In the genomic region with DNA sequence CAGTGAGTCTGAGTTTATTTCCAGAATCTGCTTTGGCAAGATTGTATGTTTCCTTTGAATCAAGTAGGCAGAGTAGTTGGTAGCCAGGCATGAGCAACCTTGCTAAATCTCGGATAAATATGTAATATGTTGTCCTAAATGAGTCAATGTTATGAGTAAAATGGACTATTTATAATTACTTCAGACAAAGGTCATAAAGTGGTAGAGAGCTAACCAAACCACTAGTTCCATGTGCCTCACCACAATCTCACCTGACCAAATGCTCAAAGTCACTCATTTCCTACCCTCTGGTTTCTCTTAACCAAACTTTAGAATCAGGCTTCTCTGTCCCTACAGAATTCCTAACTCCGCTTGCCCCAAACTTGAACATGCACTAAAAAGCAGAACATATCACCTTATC, we compare ENCODE assay signal across 30 cellular contexts.
DNase-seq lines count a peak whose midpoint lies in the region; ATAC-seq, FAIRE-seq and TF ChIP-seq lines count a peak whose summit lies in the region.
"Had no signal": no experiment of that assay in that cellular context is flagged by ENCODE, and none has a peak within 500 bp of the region (broad histone marks: within the 10 kb centered on the region; RNA-seq: fewer than 3 reads in every experiment).

No MANE protein-coding gene starts in this region.

- H3K27ac Mint-ChIP-seq in MCF 10A (ENCODE audit: low read depth, unreplicated experiment) (no peak overlapping the region), astrocyte (ENCODE audit: unreplicated experiment) (no peak overlapping the region), progenitor cell of endocrine pancreas (peak overlapping the region; percentile 12)
- H3K27ac Mint-ChIP-seq: B cell; CD8-positive, alpha-beta T cell; IgD-negative memory B cell had no signal

- ATAC-seq in GM19035 (IDR thresholded peaks at IDR 0.05; ENCODE audit: unreplicated experiment) (no peak), HG03520 (IDR thresholded peaks at IDR 0.05; ENCODE audit: unreplicated experiment) (no peak)
- ATAC-seq: CD8-positive, alpha-beta T cell; Right ventricle myocardium inferior had no signal

- CTCF ChIA-PET in mammary epithelial cell (lab: Charles Lee; ENCODE audit: low non-redundant PET) = no interaction called here
- CTCF ChIA-PET in MCF 10A (lab: Yijun Ruan, JAX) = no interaction called here

- H3K9ac ChIP-seq in mammary epithelial cell (ENCODE audit: insufficient read depth, low read length) = no peak overlapping the region
- no peak overlapping the region for H3K9ac ChIP-seq in astrocyte (ENCODE audit: low read length)
- H3K9ac ChIP-seq: GM23248 had no signal

- H3K4me1 ChIP-seq in mammary epithelial cell (ENCODE audit: insufficient read depth, low read length) = no peaks in the 10 kb centered on the region
- no peaks in the 10 kb centered on the region for H3K4me1 ChIP-seq in astrocyte (ENCODE audit: insufficient read depth, low read length)
- H3K4me1 ChIP-seq: Caco-2, HAP-1, SJSA1 had no signal

- no peaks in the 10 kb centered on the region for H3K36me3 Mint-ChIP-seq in MCF 10A (ENCODE audit: insufficient read depth, unreplicated experiment)
- no peaks in the 10 kb centered on the region for H3K36me3 Mint-ChIP-seq in astrocyte (ENCODE audit: low read depth, unreplicated experiment)
- H3K36me3 Mint-ChIP-seq in progenitor cell of endocrine pancreas (ENCODE audit: insufficient read depth) = peaks cover 3% of the 10 kb centered on the region
- H3K36me3 Mint-ChIP-seq: CD8-positive, alpha-beta T cell; IgD-negative memory B cell had no signal

- H3K4me3 Mint-ChIP-seq in MCF 10A (ENCODE audit: unreplicated experiment) = no peak overlapping the region
- H3K4me3 Mint-ChIP-seq in astrocyte (ENCODE audit: unreplicated experiment) = no peak overlapping the region
- no peak overlapping the region for H3K4me3 Mint-ChIP-seq in progenitor cell of endocrine pancreas (ENCODE audit: low read depth)
- H3K4me3 Mint-ChIP-seq: B cell; CD8-positive, alpha-beta T cell; IgD-negative memory B cell had no signal

- 90% methylated on average over 2 of the region's 2 CpGs for WGBS in mammary epithelial cell (ENCODE audit: low coverage, missing lambda C conversion rate)

- intact Hi-C loops in mammary epithelial cell (cut with micrococcal nuclease) = no loop called here
- intact Hi-C loops in MCF 10A (cut with micrococcal nuclease) = no loop called here

- FAIRE-seq in astrocyte (lab: Jason Lieb, UNC) = no peak
- FAIRE-seq: GM12892 had no signal

- H3K79me2 ChIP-seq in mammary epithelial cell (ENCODE audit: insufficient read depth, low read length) (peaks cover 18% of the 10 kb centered on the region), astrocyte (ENCODE audit: insufficient read depth, low read length) (no peaks in the 10 kb centered on the region)

- H3K4me2 ChIP-seq in mammary epithelial cell (ENCODE audit: insufficient read depth, low read depth, low read length) = no peak overlapping the region
- no peak overlapping the region for H3K4me2 ChIP-seq in astrocyte (ENCODE audit: low read length)

- in situ Hi-C loops in mammary epithelial cell (cut with MboI; ENCODE audit: low sequenced_read_pairs in 2 of 2) = no loop called here

- H4K20me1 ChIP-seq in mammary epithelial cell (ENCODE audit: insufficient read depth, low read length) (no peaks in the 10 kb centered on the region), astrocyte (ENCODE audit: insufficient read depth, low read length) (no peaks in the 10 kb centered on the region)

- H3K9me3 Mint-ChIP-seq in MCF 10A (ENCODE audit: unreplicated experiment) (no peaks in the 10 kb centered on the region), astrocyte (ENCODE audit: unreplicated experiment) (no peaks in the 10 kb centered on the region), progenitor cell of endocrine pancreas (ENCODE audit: low read depth) (no peaks in the 10 kb centered on the region)
- H3K9me3 Mint-ChIP-seq: IgD-negative memory B cell had no signal

- BruUV-seq in mammary epithelial cell (replicated peaks; lab: Mats Ljungman, UMichigan) (no TSS peak), MCF 10A (replicated peaks; lab: Mats Ljungman, UMichigan) (no TSS peak)

- H3K27me3 ChIP-seq in mammary epithelial cell (ENCODE audit: insufficient read depth, low read length) = no peaks in the 10 kb centered on the region
- no peaks in the 10 kb centered on the region for H3K27me3 ChIP-seq in astrocyte (ENCODE audit: insufficient read depth, low read length)
- H3K27me3 ChIP-seq: SJSA1 had no signal

- H3K27me3 Mint-ChIP-seq in MCF 10A (ENCODE audit: insufficient read depth, unreplicated experiment) (no peaks in the 10 kb centered on the region), astrocyte (ENCODE audit: low read depth, unreplicated experiment) (no peaks in the 10 kb centered on the region), progenitor cell of endocrine pancreas (no peaks in the 10 kb centered on the region)
- H3K27me3 Mint-ChIP-seq: B cell, IgD-negative memory B cell had no signal

- H2AFZ ChIP-seq in mammary epithelial cell (ENCODE audit: low read depth, low read length) (no peak overlapping the region), astrocyte (ENCODE audit: low read depth, low read length) (no peak overlapping the region)
- H2AFZ ChIP-seq: GM23248 had no signal

- H3K4me1 Mint-ChIP-seq in MCF 10A (ENCODE audit: insufficient read depth, unreplicated experiment) = no peaks in the 10 kb centered on the region
- no peaks in the 10 kb centered on the region for H3K4me1 Mint-ChIP-seq in astrocyte (ENCODE audit: low read depth, unreplicated experiment)
- H3K4me1 Mint-ChIP-seq in progenitor cell of endocrine pancreas (ENCODE audit: low read depth) = no peaks in the 10 kb centered on the region
- H3K4me1 Mint-ChIP-seq: B cell, IgD-negative memory B cell had no signal

- dilution Hi-C loops in mammary epithelial cell (cut with HindIII; ENCODE audit: low sequenced_read_pairs) = no loop called here

- POLR2A ChIA-PET in MCF 10A (lab: Yijun Ruan, JAX) = no interaction called here

- TF ChIP-seq CTCF in mammary epithelial cell (conservative IDR thresholded peaks at IDR 0.05 in 1 of 2, IDR thresholded peaks at IDR 0.05 in 1 of 2; ENCODE audit: extremely low read depth in 1 of 2, insufficient read depth in 1 of 2, low read depth in 1 of 2, low read length in 2 of 2) (no peak), MCF 10A (IDR thresholded peaks at IDR 0.05; ENCODE audit: unreplicated experiment) (no peak), astrocyte (IDR thresholded peaks at IDR 0.05; ENCODE audit: insufficient read depth, low read depth, low read length) (no peak), progenitor cell of endocrine pancreas (IDR thresholded peaks at IDR 0.05; ENCODE audit: unreplicated experiment) (no peak)

- DNase-seq in mammary epithelial cell = peak; percentile 65
- DNase-seq in MCF 10A (ENCODE audit: unreplicated experiment) = no peak
- peak; percentile 32 for DNase-seq in M059J (ENCODE audit: low read depth)
- DNase-seq in astrocyte (ENCODE audit: low read depth) = peak; percentile 11
- DNase-seq in progenitor cell of endocrine pancreas (ENCODE audit: low spot score, unreplicated experiment) = no peak
- no peak for DNase-seq in substantia nigra (lab: John Stamatoyannopoulos, UW)
- DNase-seq: Caco-2; CD8-positive, alpha-beta T cell; DMS 273 treated with DMSO at 0.1 percent for 48 hours; DMS79; EL; GF-D8; GM23248; MV-4-11; NCI-H1105; NCI-H1436 treated with DMSO at 0.1 percent for 48 hours; NCI-H187 treated with DMSO at 0.1 percent for 48 hours; NCI-H2171 treated with DMSO at 0.1 percent for 48 hours; NCI-H345; NCI-H510A treated with DMSO at 0.1 percent for 48 hours had no signal

- H3K9me3 ChIP-seq in mammary epithelial cell (replicated peaks; ENCODE audit: insufficient read depth, low read length) = no peaks in the 10 kb centered on the region
- no peaks in the 10 kb centered on the region for H3K9me3 ChIP-seq in astrocyte (ENCODE audit: insufficient read depth, low read depth, low read length)
- H3K9me3 ChIP-seq: Caco-2, HAP-1, SJSA1 had no signal

- H3K36me3 ChIP-seq in mammary epithelial cell (ENCODE audit: insufficient read depth, low read length) (peaks cover 2% of the 10 kb centered on the region), astrocyte (ENCODE audit: insufficient read depth, low read length) (no peaks in the 10 kb centered on the region)
- H3K36me3 ChIP-seq: HAP-1, SJSA1 had no signal

- H3K4me3 ChIP-seq in mammary epithelial cell (replicated peaks in 1 of 3; ENCODE audit: insufficient read depth in 1 of 3, low read depth in 2 of 3, low read length in 3 of 3) (no peak overlapping the region), astrocyte (ENCODE audit: insufficient read depth, low read depth, low read length) (no peak overlapping the region)
- H3K4me3 ChIP-seq: GM23248, HAP-1, SJSA1 had no signal

- H3K27ac ChIP-seq in mammary epithelial cell (ENCODE audit: insufficient read depth, low read depth, low read length) (no peak overlapping the region), astrocyte (ENCODE audit: low read depth, low read length) (no peak overlapping the region), substantia nigra (ENCODE audit: low read depth, low read length, poor library complexity, severe bottlenecking) (no peak overlapping the region)
- H3K27ac ChIP-seq: 22Rv1, C4-2B, GM23248, SJSA1 had no signal

Comparison
In these comparisons a context has a peak if more than half of its experiments do, and no peak if none do; other contexts are left out.
1. DNase-seq: peak in mammary epithelial cell (single experiment), M059J (single experiment) and astrocyte (single experiment); none in MCF 10A (single experiment), progenitor cell of endocrine pancreas (single experiment) and substantia nigra (0 of 49).